In genomic region chr5:40430112-40430725, GRCh38 we compare ENCODE assay signal across 1 cellular context.
TF ChIP-seq lines count a peak whose summit lies in the region.

No MANE protein-coding gene starts in this region.

TF ChIP-seq in IMR-90, 13 proteins besides CTCF, POLR2A, EP300 and RAD21:
- TF ChIP-seq CEBPB (IDR thresholded peaks at IDR 0.05; ENCODE audit: low read depth, low read length) (no peak), FOS (IDR thresholded peaks at IDR 0.05; ENCODE audit: low read depth, low read length) (no peak), BHLHE40 (IDR thresholded peaks at IDR 0.05; ENCODE audit: low read depth, low read length) (no peak), RCOR1 (IDR thresholded peaks at IDR 0.05; ENCODE audit: insufficient replicate concordance, low read length) (no peak), CHD1 (IDR thresholded peaks at IDR 0.05; ENCODE audit: low read depth, low read length) (no peak), USF2 (IDR thresholded peaks at IDR 0.05; ENCODE audit: low read depth, low read length) (no peak), MXI1 (IDR thresholded peaks at IDR 0.05; ENCODE audit: borderline replicate concordance, low read depth, low read length) (no peak), MAFK (IDR thresholded peaks at IDR 0.05; ENCODE audit: low read depth, low read length) (no peak), ELK1 (IDR thresholded peaks at IDR 0.05; ENCODE audit: borderline replicate concordance, low read depth, low read length) (no peak), RFX5 (IDR thresholded peaks at IDR 0.05; ENCODE audit: low read depth, low read length) (no peak)
